8 cellular contexts compared by ENCODE assay signal in genomic region chr16:27605500-27606106, GRCh38. TPM values are rescaled to one million over a fixed set of nuclear protein-coding genes. Genes with fewer than 3 reads are reported as not detected.
DNase-seq lines count a peak whose midpoint lies in the region; ATAC-seq, FAIRE-seq and TF ChIP-seq lines count a peak whose summit lies in the region.
"Not testable (repeated sequence)": the region's sequence is repeated elsewhere in the genome, so short reads cannot be mapped to it uniquely, and the experiment has no call there.

No MANE protein-coding gene starts in this region.

- H3K4me3 ChIP-seq in BE2C (ENCODE audit: low read depth, low read length); PC-3 (ENCODE audit: low read length); fibroblast of mammary gland (ENCODE audit: control insufficient read depth, low read depth, low read length); left lung; small intestine (ENCODE audit: low read depth in 1 of 2, low read length in 2 of 2): not testable (repeated sequence)

- H3F3A ChIP-seq in PC-3 (ENCODE audit: low read length, unreplicated experiment): not testable (repeated sequence)

- POLR2A ChIA-PET in PC-3 (lab: Charles Lee; ENCODE audit: unreplicated experiment): not testable (repeated sequence)

- not testable (repeated sequence) for H3K4me1 ChIP-seq in BE2C; PC-3 (ENCODE audit: insufficient read depth, low read length); left lung; small intestine (ENCODE audit: control insufficient read depth in 2 of 2, insufficient read depth in 1 of 2, low read depth in 1 of 2, low read length in 1 of 2)

- H3K36me3 Mint-ChIP-seq in activated T-cell treated with anti-CD3 and anti-CD28 coated beads, Interleukin-2, amount 50 U/mL, for 72 hours (ENCODE audit: insufficient read depth in 2 of 2): not testable (repeated sequence)

- TF ChIP-seq CTCF in BE2C (IDR thresholded peaks at IDR 0.05; ENCODE audit: low read depth, low read length) (peak; percentile 89), GM13976 (IDR thresholded peaks at IDR 0.05; ENCODE audit: borderline replicate concordance, control extremely low read depth, extremely low read depth, insufficient read depth, missing control alignments) (peak; percentile 52), PC-3 (conservative IDR thresholded peaks at IDR 0.05; ENCODE audit: low read depth, low read length) (peak; percentile 73), fibroblast of mammary gland (conservative IDR thresholded peaks at IDR 0.05; ENCODE audit: control insufficient read depth, insufficient read depth, low read depth, low read length) (peak; percentile 79), left lung (IDR thresholded peaks at IDR 0.05) (peak; percentile 48 to 50)

- peak; percentile 36 for DNase-seq in BE2C
- DNase-seq in GM13976 (ENCODE audit: low spot score): peak; percentile 61
- peak; percentile 68 for DNase-seq in NAMALWA (ENCODE audit: low spot score)
- peak; percentile 49 for DNase-seq in PC-3
- DNase-seq in activated T-cell treated with anti-CD3 and anti-CD28 coated beads, Interleukin-2, amount 50 U/mL, for 72 hours: peak; percentile 2 to 16
- DNase-seq in fibroblast of mammary gland (ENCODE audit: low read depth): peak; percentile 51
- DNase-seq in left lung: not testable (repeated sequence)
- DNase-seq in small intestine: peak; percentile 60

- ATAC-seq in PC-3 (peak; percentile 42; the same call in 1 of the 2 replicates), left lung (peak; percentile 53)
- ATAC-seq in activated T-cell treated with anti-CD3 and anti-CD28 coated beads, Interleukin-2, amount 50 U/mL, for 72 hours (replicated peaks in 1 of 2): not testable (repeated sequence)

- intact Hi-C loops in PC-3 (cut with micrococcal nuclease); left lung (cut with DNase I): not testable (repeated sequence)

- not testable (repeated sequence) for H2AFZ ChIP-seq in PC-3 (ENCODE audit: low read length)

- H4K20me1 ChIP-seq in PC-3 (ENCODE audit: low read length): not testable (repeated sequence)

- H3K9me2 ChIP-seq in PC-3 (replicated peaks; ENCODE audit: low read length): not testable (repeated sequence)

- not testable (repeated sequence) for BruUV-seq in PC-3 (replicated peaks; lab: Mats Ljungman, UMichigan)

- CTCF ChIA-PET in PC-3 (lab: Charles Lee): not testable (repeated sequence)

- not testable (repeated sequence) for H3K4me2 ChIP-seq in PC-3 (ENCODE audit: low read length)

- FAIRE-seq in small intestine (lab: Jason Lieb, UNC): not testable (repeated sequence)

- H3K9ac ChIP-seq in PC-3 (ENCODE audit: low read length): not testable (repeated sequence)

- in situ Hi-C loops in GM13976 (cut with MboI; ENCODE audit: low sequenced_read_pairs, unreplicated experiment): not testable (repeated sequence)

- not testable (repeated sequence) for H3K27ac Mint-ChIP-seq in activated T-cell treated with anti-CD3 and anti-CD28 coated beads, Interleukin-2, amount 50 U/mL, for 72 hours

- 73 to 78% (median 73%) methylated on average over 12 of the region's 12 CpGs for WGBS in small intestine, 3 donors

- H3K36me3 ChIP-seq in BE2C; PC-3 (ENCODE audit: low read depth, low read length); left lung; small intestine (ENCODE audit: control insufficient read depth in 2 of 2, insufficient read depth in 2 of 2, low read length in 2 of 2): not testable (repeated sequence)

- H3K9me3 ChIP-seq in BE2C; PC-3 (ENCODE audit: low read length); left lung; small intestine (ENCODE audit: control insufficient read depth, low read depth): not testable (repeated sequence)

- not testable (repeated sequence) for H3K27ac ChIP-seq in PC-3 (ENCODE audit: low read length); left lung; small intestine (ENCODE audit: low read depth in 1 of 2, low read length in 1 of 2)

- not testable (repeated sequence) for H3K4me1 Mint-ChIP-seq in activated T-cell treated with anti-CD3 and anti-CD28 coated beads, Interleukin-2, amount 50 U/mL, for 72 hours (ENCODE audit: low read depth)

- H3K79me2 ChIP-seq in PC-3 (ENCODE audit: low read length): not testable (repeated sequence)

- not testable (repeated sequence) for H3K27me3 ChIP-seq in BE2C; PC-3 (ENCODE audit: low read length); left lung; small intestine (ENCODE audit: control insufficient read depth in 2 of 2, insufficient read depth in 2 of 2, low read length in 2 of 2)

- H3K4me3 Mint-ChIP-seq in activated T-cell treated with anti-CD3 and anti-CD28 coated beads, Interleukin-2, amount 50 U/mL, for 72 hours: not testable (repeated sequence)

- not testable (repeated sequence) for H3K9me3 Mint-ChIP-seq in activated T-cell treated with anti-CD3 and anti-CD28 coated beads, Interleukin-2, amount 50 U/mL, for 72 hours

- not testable (repeated sequence) for H3K27me3 Mint-ChIP-seq in activated T-cell treated with anti-CD3 and anti-CD28 coated beads, Interleukin-2, amount 50 U/mL, for 72 hours (ENCODE audit: low read depth)

RNA-seq across cellular contexts. Expression of gene KATNIP, which starts 55.7 kb away (rescaled TPM):
- 8.2 TPM for polyA plus RNA-seq in BE2C (2012; ENCODE audit: insufficient read depth, insufficient read length, low read depth)
- 19.0 and 30.0 TPM in 2 replicates for total RNA-seq in PC-3 (2014; rRNA removed)
- total RNA-seq in activated T-cell treated with anti-CD3 and anti-CD28 coated beads, Interleukin-2, amount 50 U/mL, for 72 hours: 10 to 100 TPM; 14.8 to 15.1 TPM
- total RNA-seq in left lung: 10 to 100 TPM; 23.4 to 29.2 TPM
- polyA plus RNA-seq in small intestine: 10 to 100 TPM in 2 of 3 donors, 1 to 10 TPM in 1; 1.9 to 10.7 (median 10.2) TPM

RNA-seq across cellular contexts. Expression of gene GTF3C1, which starts 55.9 kb away (rescaled TPM):
- 123 TPM for polyA plus RNA-seq in BE2C (2012; ENCODE audit: insufficient read depth, insufficient read length, low read depth)
- total RNA-seq in PC-3 (2014; rRNA removed): 97.5 and 138 TPM in 2 replicates
- total RNA-seq in activated T-cell treated with anti-CD3 and anti-CD28 coated beads, Interleukin-2, amount 50 U/mL, for 72 hours: 10 to 100 TPM; 49.6 to 61.1 TPM
- 10 to 100 TPM; 61.5 to 63.4 TPM for total RNA-seq in left lung
- polyA plus RNA-seq in small intestine: 10 to 100 TPM; 30.4 to 47.0 (median 35.9) TPM
